15 cellular contexts compared by ENCODE assay signal in genomic region chr14:91893659-91894058, GRCh38. TPM values are rescaled to one million over a fixed set of nuclear protein-coding genes. Genes with fewer than 3 reads are reported as not detected.
DNase-seq lines count a peak whose midpoint lies in the region; ATAC-seq and TF ChIP-seq lines count a peak whose summit lies in the region.
"Had no signal": no experiment of that assay in that cellular context is flagged by ENCODE, and none has a peak within 500 bp of the region (broad histone marks: within the 10 kb centered on the region; RNA-seq: fewer than 3 reads in every experiment).

No MANE protein-coding gene starts in this region.

- intact Hi-C loops in PC-9 (cut with micrococcal nuclease; ENCODE audit: unreplicated experiment): no loop called here

- ATAC-seq in activated naive CD8-positive, alpha-beta T cell treated with anti-CD3 and anti-CD28 coated beads, Interleukin-2, amount 50 U/mL, for 24 hours: peak; percentile 34
- ATAC-seq: heart left ventricle had no signal

- H3K4me3 ChIP-seq in PC-9: no peak overlapping the region
- H3K4me3 ChIP-seq: GM12878, heart left ventricle had no signal

- TF ChIP-seq CTCF in PC-9 (conservative IDR thresholded peaks at IDR 0.05) (no peak), osteocyte (IDR thresholded peaks at IDR 0.05) (no peak), RWPE1 (conservative IDR thresholded peaks at IDR 0.05; ENCODE audit: low read depth) (no peak)

- BruUV-seq in PC-9 (replicated peaks; lab: Mats Ljungman, UMichigan): no TSS peak

- no peaks in the 10 kb centered on the region for H3K9me3 ChIP-seq in PC-9 (ENCODE audit: insufficient read depth, low read depth)
- H3K9me3 ChIP-seq: heart left ventricle had no signal

- H3K36me3 ChIP-seq in PC-9 (ENCODE audit: low read depth): no peaks in the 10 kb centered on the region

- no peaks in the 10 kb centered on the region for H4K20me1 ChIP-seq in PC-9 (ENCODE audit: insufficient read depth)

- H3K27me3 ChIP-seq in PC-9 (ENCODE audit: insufficient read depth, low read depth): no peaks in the 10 kb centered on the region
- H3K27me3 ChIP-seq: heart left ventricle had no signal

- peak overlapping the region; percentile 73 for H3K27ac Mint-ChIP-seq in activated naive CD8-positive, alpha-beta T cell treated with anti-CD3 and anti-CD28 coated beads, Interleukin-2, amount 50 U/mL, for 24 hours
- H3K27ac Mint-ChIP-seq in osteocyte (ENCODE audit: unreplicated experiment) (peak overlapping the region; percentile 79), immature natural killer cell (peak overlapping the region in 1 of 6 donors; percentile 26)

- H3K36me3 Mint-ChIP-seq in activated naive CD8-positive, alpha-beta T cell treated with anti-CD3 and anti-CD28 coated beads, Interleukin-2, amount 50 U/mL, for 24 hours (ENCODE audit: low read depth): no peaks in the 10 kb centered on the region
- peaks cover 3% of the 10 kb centered on the region for H3K36me3 Mint-ChIP-seq in osteocyte (ENCODE audit: unreplicated experiment)
- no peaks in the 10 kb centered on the region for H3K36me3 Mint-ChIP-seq in immature natural killer cell
- H3K36me3 Mint-ChIP-seq: CD4-positive, CD25-positive, alpha-beta regulatory T cell had no signal

- H3K27me3 Mint-ChIP-seq in activated naive CD8-positive, alpha-beta T cell treated with anti-CD3 and anti-CD28 coated beads, Interleukin-2, amount 50 U/mL, for 24 hours: no peaks in the 10 kb centered on the region
- H3K27me3 Mint-ChIP-seq in osteocyte (ENCODE audit: unreplicated experiment): no peaks in the 10 kb centered on the region
- H3K27me3 Mint-ChIP-seq in immature natural killer cell (ENCODE audit: low read depth in 3 of 3): peaks cover 0 to 2% (median 0%) of the 10 kb centered on the region in 3 donors
- H3K27me3 Mint-ChIP-seq: CD4-positive, CD25-positive, alpha-beta regulatory T cell had no signal

- POLR2A ChIA-PET in PC-9 (lab: Charles Lee; ENCODE audit: unreplicated experiment): no interaction called here
- POLR2A ChIA-PET in RWPE1 (lab: Yijun Ruan, JAX; ENCODE audit: low non-redundant PET): no interaction called here

- no peaks in the 10 kb centered on the region for H3F3A ChIP-seq in PC-9 (ENCODE audit: insufficient read depth, low read depth)

- no peaks in the 10 kb centered on the region for H3K4me1 ChIP-seq in PC-9 (replicated peaks; ENCODE audit: insufficient read depth)

- no peaks in the 10 kb centered on the region for H3K9me3 Mint-ChIP-seq in activated naive CD8-positive, alpha-beta T cell treated with anti-CD3 and anti-CD28 coated beads, Interleukin-2, amount 50 U/mL, for 24 hours
- H3K9me3 Mint-ChIP-seq in osteocyte (ENCODE audit: unreplicated experiment) (no peaks in the 10 kb centered on the region), immature natural killer cell (no peaks in the 10 kb centered on the region)

- CTCF ChIA-PET in PC-9 (lab: Charles Lee) (no interaction called here), RWPE1 (lab: Yijun Ruan, JAX) (interaction anchor here (1.3 kb wide), 1 partner anchor 8 kb away, joined by 3 read pairs; no protein-coding TSS in a partner anchor)

- no peaks in the 10 kb centered on the region for H3K79me2 ChIP-seq in PC-9 (ENCODE audit: low read depth)

- H3K27ac ChIP-seq in PC-9 (0 out of 2 replicates have a peak overlapping the region, but pooled peaks have one; percentile 26), RWPE1 (no peak overlapping the region)
- H3K27ac ChIP-seq: epithelial cell of prostate had no signal

- no peaks in the 10 kb centered on the region for H3K9me2 ChIP-seq in PC-9 (ENCODE audit: insufficient read depth)

- DNase-seq in NOMO-1 (lab: John Stamatoyannopoulos, UW; ENCODE audit: unreplicated experiment in 2 of 2) (peak; percentile 22 to 24), NOMO-1 treated with dmso at 0.1 percent for 144 hours (lab: John Stamatoyannopoulos, UW; ENCODE audit: unreplicated experiment) (no peak), PC-9 (no peak), osteocyte (ENCODE audit: extremely low spot score, unreplicated experiment) (no peak), immature natural killer cell (no peak), RWPE1 (ENCODE audit: low spot score) (no peak)
- peak; percentile 30 for DNase-seq in activated naive CD8-positive, alpha-beta T cell treated with anti-CD3 and anti-CD28 coated beads, Interleukin-2, amount 50 U/mL, for 24 hours
- DNase-seq in effector CD4-positive, alpha-beta T cell: no peak
- DNase-seq: heart left ventricle, kidney glomerular epithelial cell, NCI-H146 had no signal

- H3K4me1 Mint-ChIP-seq in activated naive CD8-positive, alpha-beta T cell treated with anti-CD3 and anti-CD28 coated beads, Interleukin-2, amount 50 U/mL, for 24 hours: peaks cover 43% of the 10 kb centered on the region
- H3K4me1 Mint-ChIP-seq in osteocyte (ENCODE audit: unreplicated experiment): peaks cover 53% of the 10 kb centered on the region
- H3K4me1 Mint-ChIP-seq in immature natural killer cell: peaks cover 35 to 46% of the 10 kb centered on the region in 2 donors

- H3K4me2 ChIP-seq in PC-9: no peak overlapping the region

- H2AFZ ChIP-seq in PC-9: no peak overlapping the region

- H3K4me3 Mint-ChIP-seq in activated naive CD8-positive, alpha-beta T cell treated with anti-CD3 and anti-CD28 coated beads, Interleukin-2, amount 50 U/mL, for 24 hours: no peak overlapping the region
- H3K4me3 Mint-ChIP-seq in osteocyte (ENCODE audit: unreplicated experiment) (no peak overlapping the region), immature natural killer cell (no peak overlapping the region)

RNA-seq across cellular contexts. Expression of gene TC2N, which starts 26.3 kb away (rescaled TPM):
- total RNA-seq in PC-9 (2021): 5.1 and 7.7 TPM in 2 replicates
- total RNA-seq in osteocyte: 0.35 and 2.1 TPM in 2 replicates
- 100 to 1,000 TPM in 2 of 3 donors, 10 to 100 TPM in 1; 97.4 to 158 (median 112) TPM for polyA plus RNA-seq in immature natural killer cell
- total RNA-seq: A172 had no signal

RNA-seq across cellular contexts. Expression of gene FBLN5, which starts 53.8 kb away (rescaled TPM):
- total RNA-seq in PC-9 (2021): not detected in 2 replicates
- total RNA-seq in osteocyte: 98.7 and 101 TPM in 2 replicates
- polyA plus RNA-seq in immature natural killer cell: 1 to 10 TPM; 3.0 to 3.8 (median 3.0) TPM

Comparison
In these comparisons a context has a peak if more than half of its experiments do, and no peak if none do; other contexts are left out.
1. DNase-seq: peak in NOMO-1 (2 of 2) and activated naive CD8-positive, alpha-beta T cell treated with anti-CD3 and anti-CD28 coated beads, Interleukin-2, amount 50 U/mL, for 24 hours (single experiment); none in NOMO-1 treated with dmso at 0.1 percent for 144 hours (single experiment), PC-9 (0 of 2), osteocyte (single experiment), effector CD4-positive, alpha-beta T cell (single experiment), immature natural killer cell (0 of 3) and RWPE1 (single experiment).
2. RNA of gene FBLN5, which starts 53.8 kb away (total RNA-seq): 98.7 to 101 TPM in osteocyte; not detected in PC-9; every median in the first group is over 10 times any median in the second.